ENCODE assay signal across 7 cellular contexts in genomic region chr16:66750279-66751134, GRCh38. TPM values are rescaled to one million over a fixed set of nuclear protein-coding genes. Genes with fewer than 3 reads are reported as not detected.
A peak's percentile ranks its signal among the peaks of the same experiment; 100 is the strongest.
DNase-seq lines count a peak whose midpoint lies in the region; ATAC-seq and TF ChIP-seq lines count a peak whose summit lies in the region.

No MANE protein-coding gene starts in this region.

- peak overlapping the region; percentile 68; the same call in 1 of the 2 replicates for H2AFZ ChIP-seq in OCI-LY7 (ENCODE audit: low read length)

- H3K4me3 Mint-ChIP-seq in effector memory CD8-positive, alpha-beta T cell: peak overlapping the region; percentile 83 to 85
- H3K4me3 Mint-ChIP-seq in neural crest cell: peak overlapping the region; percentile 94

- H3K36me3 ChIP-seq in OCI-LY7 (ENCODE audit: insufficient read depth, low read length): peaks cover 37% of the 10 kb centered on the region

- no peaks in the 10 kb centered on the region for H3K9me3 Mint-ChIP-seq in effector memory CD8-positive, alpha-beta T cell
- H3K9me3 Mint-ChIP-seq in neural crest cell: no peaks in the 10 kb centered on the region

- peaks cover 38 to 42% of the 10 kb centered on the region in 2 donors for H3K4me1 Mint-ChIP-seq in effector memory CD8-positive, alpha-beta T cell (ENCODE audit: low read depth in 2 of 2)
- peaks cover 32% of the 10 kb centered on the region for H3K4me1 Mint-ChIP-seq in neural crest cell

- H3K9me2 ChIP-seq in OCI-LY7 (ENCODE audit: insufficient read depth, low read length): no peaks in the 10 kb centered on the region

- peaks cover 13% of the 10 kb centered on the region; the same call in 1 of the 2 replicates for H4K20me1 ChIP-seq in OCI-LY7 (ENCODE audit: insufficient read depth, low read length)

- peaks cover 35% of the 10 kb centered on the region for H3K79me2 ChIP-seq in OCI-LY7 (ENCODE audit: insufficient read depth, low read depth, low read length)

- H3K27me3 Mint-ChIP-seq in effector memory CD8-positive, alpha-beta T cell: peaks cover 8 to 12% of the 10 kb centered on the region in 2 donors
- H3K27me3 Mint-ChIP-seq in neural crest cell (ENCODE audit: low read depth): peaks cover 6% of the 10 kb centered on the region

- peak; percentile 16 for DNase-seq in OCI-LY7 (ENCODE audit: low spot score)
- no peak for DNase-seq in effector memory CD8-positive, alpha-beta T cell
- DNase-seq in neural crest cell (ENCODE audit: low read depth, low spot score): no peak
- no peak for DNase-seq in stimulated activated CD8-positive, alpha-beta memory T cell treated with anti-CD3 and anti-CD28 coated beads, Interleukin-4, amount 100 ng/mL, for 48 hours
- no peak for DNase-seq in MV-4-11 (lab: John Stamatoyannopoulos, UW)
- DNase-seq in stimulated activated naive CD4-positive, alpha-beta T cell treated with Interleukin-2 at 50 U/mL for 16 hours (lab: John Stamatoyannopoulos, UW): no peak

- POLR2A ChIA-PET in OCI-LY7 (lab: Charles Lee): interaction anchor here (0.6 to 1.5 kb wide), 2 partner anchors 8 to 63 kb away, joined by 3 to 4 read pairs; no protein-coding TSS in a partner anchor

- no TSS peak for BruUV-seq in OCI-LY7 (replicated peaks; lab: Mats Ljungman, UMichigan)

- H3K4me2 ChIP-seq in OCI-LY7 (ENCODE audit: low read length): peak overlapping the region; percentile 98

- H3K4me1 ChIP-seq in OCI-LY7 (ENCODE audit: insufficient read depth, low read length, poor library complexity, severe bottlenecking): peaks cover 15% of the 10 kb centered on the region

- peak overlapping the region; percentile 91 to 92 for H3K27ac Mint-ChIP-seq in effector memory CD8-positive, alpha-beta T cell
- H3K27ac Mint-ChIP-seq in neural crest cell (ENCODE audit: unreplicated experiment): peak overlapping the region; percentile 92

- intact Hi-C loops in OCI-LY7 (cut with micrococcal nuclease; ENCODE audit: unreplicated experiment): loop anchor here (5.0 kb wide), 1 partner anchor 133 kb away; no protein-coding TSS in a partner anchor

- TF ChIP-seq CTCF in OCI-LY7 (conservative IDR thresholded peaks at IDR 0.05; ENCODE audit: low read length) (no peak), neural crest cell (conservative IDR thresholded peaks at IDR 0.05) (no peak)

- CTCF ChIA-PET in OCI-LY7 (lab: Charles Lee; ENCODE audit: unreplicated experiment): interaction anchor here (1.0 kb wide), 1 partner anchor 24 kb away, joined by 3 read pairs; no protein-coding TSS in a partner anchor

- H3K9me3 ChIP-seq in OCI-LY7 (ENCODE audit: low read length): no peaks in the 10 kb centered on the region

- peaks cover 39% of the 10 kb centered on the region for H3K36me3 Mint-ChIP-seq in effector memory CD8-positive, alpha-beta T cell (ENCODE audit: insufficient read depth)
- peaks cover 9% of the 10 kb centered on the region for H3K36me3 Mint-ChIP-seq in neural crest cell (ENCODE audit: low read depth)

- ATAC-seq in GM21381 (IDR thresholded peaks at IDR 0.05; ENCODE audit: unreplicated experiment): peak; percentile 10
- no peak for ATAC-seq in effector memory CD8-positive, alpha-beta T cell (replicated peaks)

- peak overlapping the region; percentile 9 for H3K27ac ChIP-seq in OCI-LY7 (ENCODE audit: low read depth, low read length, poor library complexity, severe bottlenecking)

- H3K4me3 ChIP-seq in OCI-LY7 (ENCODE audit: low read depth, low read length, poor library complexity, severe bottlenecking): peak overlapping the region; percentile 83

RNA-seq across cellular contexts. Expression of gene DYNC1LI2, which starts 0.9 kb away (rescaled TPM):
- 48.4 and 48.9 TPM in 2 replicates for total RNA-seq in OCI-LY7 (2014; rRNA removed; shearing (Covaris generic))
- 62.4 and 64.0 TPM in 2 replicates for total RNA-seq in OCI-LY7 (2022)
- total RNA-seq in neural crest cell: 125 and 127 TPM in 2 replicates

RNA-seq across cellular contexts. Expression of gene TERB1, which starts 50.9 kb away (rescaled TPM):
- total RNA-seq in OCI-LY7 (2014; rRNA removed; shearing (Covaris generic)): not detected in 2 replicates
- total RNA-seq in OCI-LY7 (2022) (0.17 TPM in 1 of 2 replicates, not detected in the other), neural crest cell (0.25 and 0.26 TPM in 2 replicates)

RNA-seq across cellular contexts. Expression of gene CMTM4, which starts 54.0 kb away (rescaled TPM):
- 0.03 TPM in 1 of 2 replicates, not detected in the other for total RNA-seq in OCI-LY7 (2014; rRNA removed; shearing (Covaris generic))
- total RNA-seq in OCI-LY7 (2022) (0.76 and 1.3 TPM in 2 replicates), neural crest cell (31.7 and 32.5 TPM in 2 replicates)

Comparison
In these comparisons a context has a peak if more than half of its experiments do, and no peak if none do; other contexts are left out.
1. RNA of gene CMTM4, which starts 54.0 kb away (total RNA-seq): 31.7 to 32.5 TPM in neural crest cell; 0.03 to 1.3 TPM in OCI-LY7; every median in the first group is over 10 times any median in the second.